Comparison of ENCODE assay signal across 27 cellular contexts in genomic region chr10:72687035-72687434, GRCh38. TPM values are rescaled to one million over a fixed set of nuclear protein-coding genes. Genes with fewer than 3 reads are reported as not detected.
A peak's percentile ranks its signal among the peaks of the same experiment; 100 is the strongest.
DNase-seq lines count a peak whose midpoint lies in the region; ATAC-seq, FAIRE-seq and TF ChIP-seq lines count a peak whose summit lies in the region.
"Had no signal": no experiment of that assay in that cellular context is flagged by ENCODE, and none has a peak within 500 bp of the region (broad histone marks: within the 10 kb centered on the region; RNA-seq: fewer than 3 reads in every experiment).

No MANE protein-coding gene starts in this region.

- no peak for TF ChIP-seq EP300 in H1 (IDR thresholded peaks at IDR 0.05; ENCODE audit: borderline replicate concordance in 1 of 2, low read depth in 2 of 2, low read length in 2 of 2)
- no peak for TF ChIP-seq EP300 in transverse colon (IDR thresholded peaks at IDR 0.05; ENCODE audit: low read depth)

- CTCF ChIA-PET in IMR-90 (lab: Yijun Ruan, JAX) (no interaction called here), H1 (lab: Charles Lee; ENCODE audit: partially characterized antibody) (interaction anchor here (0.7 kb wide), 1 partner anchor 58 kb away, joined by 3 read pairs; no protein-coding TSS in a partner anchor)

- 0 out of 3 replicates have a peak overlapping the region, but pooled peaks have one; percentile 5 for H2BK15ac ChIP-seq in IMR-90 (ENCODE audit: low read depth, low read length)
- H2BK15ac ChIP-seq in H1 (ENCODE audit: low read length) = no peak overlapping the region
- no peak overlapping the region for H2BK15ac ChIP-seq in mesenchymal stem cell (ENCODE audit: low read depth, poor library complexity, severe bottlenecking)

- H4K8ac ChIP-seq in IMR-90 (ENCODE audit: low read depth in 2 of 2, low read length in 2 of 2) = peak overlapping the region in 1 of 2 experiments; percentile 65; a peak in 1 of 4 replicates
- no peak overlapping the region for H4K8ac ChIP-seq in H1 (ENCODE audit: extremely low read depth, insufficient read depth, low read length)
- no peak overlapping the region for H4K8ac ChIP-seq in mesenchymal stem cell (ENCODE audit: low read length)

- H3K4ac ChIP-seq in IMR-90 (ENCODE audit: low read depth, low read length) = no peak overlapping the region
- H3K4ac ChIP-seq in H1 (replicated peaks; ENCODE audit: insufficient read length, low read depth, low read length) = no peak overlapping the region
- H3K4ac ChIP-seq in mesenchymal stem cell (ENCODE audit: low read depth in 1 of 2, low read length in 2 of 2) = no peak overlapping the region

- no peaks in the 10 kb centered on the region for H3K9me3 ChIP-seq in IMR-90 (ENCODE audit: control insufficient read depth, insufficient read depth, low read length)
- H3K9me3 ChIP-seq in H1 (ENCODE audit: insufficient read depth in 2 of 2, low read depth in 1 of 2, low read length in 1 of 2) = no peaks in the 10 kb centered on the region
- no peaks in the 10 kb centered on the region for H3K9me3 ChIP-seq in mucosa of stomach (ENCODE audit: control insufficient read depth, low read length)
- H3K9me3 ChIP-seq in transverse colon = no peaks in the 10 kb centered on the region
- no peaks in the 10 kb centered on the region for H3K9me3 ChIP-seq in mesenchymal stem cell (ENCODE audit: control insufficient read depth, low read length)
- H3K9me3 ChIP-seq: suprapubic skin had no signal

- no peak for FAIRE-seq in H1 (lab: Jason Lieb, UNC)
- FAIRE-seq: HTR-8/SVneo, islet of Langerhans, TTC549 had no signal

- no peaks in the 10 kb centered on the region; the same call in 1 of the 2 replicates for H3K9me1 ChIP-seq in IMR-90 (ENCODE audit: insufficient read depth, low read length)

- H4K91ac ChIP-seq in IMR-90 (ENCODE audit: insufficient read depth, low read depth, low read length) = peak overlapping the region; percentile 51; the same call in 1 of the 2 replicates
- no peak overlapping the region for H4K91ac ChIP-seq in H1 (replicated peaks; ENCODE audit: insufficient read length, low read length)
- no peak overlapping the region for H4K91ac ChIP-seq in mesenchymal stem cell (ENCODE audit: low read length)

- no peaks in the 10 kb centered on the region for H3K36me3 ChIP-seq in IMR-90 (ENCODE audit: control insufficient read depth, insufficient read depth, low read length)
- H3K36me3 ChIP-seq in H1 (ENCODE audit: control insufficient read depth in 2 of 4, insufficient read depth in 4 of 4, low read length in 3 of 4) = no peaks in the 10 kb centered on the region
- H3K36me3 ChIP-seq in mucosa of stomach (ENCODE audit: control insufficient read depth, insufficient read depth, low read length) = no peaks in the 10 kb centered on the region
- no peaks in the 10 kb centered on the region for H3K36me3 ChIP-seq in transverse colon
- no peaks in the 10 kb centered on the region for H3K36me3 ChIP-seq in mesenchymal stem cell (ENCODE audit: control insufficient read depth in 1 of 2, insufficient read depth in 2 of 2, low read depth in 1 of 2, low read length in 2 of 2)
- H3K36me3 ChIP-seq: suprapubic skin had no signal

- no peak overlapping the region for H3K14ac ChIP-seq in IMR-90 (replicated peaks; ENCODE audit: low read depth, low read length)
- H3K14ac ChIP-seq in H1 (ENCODE audit: insufficient read length) = no peak overlapping the region
- H3K14ac ChIP-seq in mesenchymal stem cell (ENCODE audit: low read length in 2 of 2) = no peak overlapping the region

- no peak overlapping the region for H3K9ac ChIP-seq in IMR-90 (ENCODE audit: low read depth, low read length)
- no peak overlapping the region for H3K9ac ChIP-seq in H1 (replicated peaks in 1 of 4; ENCODE audit: extremely low read depth in 1 of 4, low read depth in 3 of 4, low read length in 3 of 4)
- H3K9ac ChIP-seq in mucosa of stomach (ENCODE audit: low read length) = peak overlapping the region; percentile 61
- H3K9ac ChIP-seq in mesenchymal stem cell (ENCODE audit: low read length) = no peak overlapping the region
- H3K9ac ChIP-seq: parathyroid adenoma had no signal

- H3K4me2 ChIP-seq in IMR-90 (ENCODE audit: low read depth, low read length) = no peak overlapping the region
- H3K4me2 ChIP-seq in H1 (ENCODE audit: insufficient read depth in 1 of 2, low read depth in 2 of 2, low read length in 2 of 2) = no peak overlapping the region
- H3K4me2 ChIP-seq in mesenchymal stem cell (ENCODE audit: low read length, poor library complexity, severe bottlenecking) = no peak overlapping the region

- POLR2A ChIA-PET in IMR-90 (lab: Charles Lee; ENCODE audit: unreplicated experiment) (no interaction called here), H1 (lab: Charles Lee; ENCODE audit: partially characterized antibody) (interaction anchor here (1.4 kb wide), 1 partner anchor 13 kb away, joined by 3 read pairs; no protein-coding TSS in a partner anchor)

- no peaks in the 10 kb centered on the region for H3K23me2 ChIP-seq in H1 (ENCODE audit: low read depth, low read length)

- no peak overlapping the region for H2AK5ac ChIP-seq in IMR-90 (ENCODE audit: low read depth, low read length)
- H2AK5ac ChIP-seq in H1 (ENCODE audit: low read depth, low read length) = no peak overlapping the region
- H2AK5ac ChIP-seq in mesenchymal stem cell (ENCODE audit: low read length, severe bottlenecking) = no peak overlapping the region

- H2BK12ac ChIP-seq in H1 (ENCODE audit: low read depth, low read length) = no peak overlapping the region
- H2BK12ac ChIP-seq in mesenchymal stem cell (ENCODE audit: low read length in 2 of 2) = no peak overlapping the region

- no TSS peak for BruUV-seq in IMR-90 (replicated peaks; lab: Mats Ljungman, UMichigan)

- H2AFZ ChIP-seq in IMR-90 (replicated peaks; ENCODE audit: low read length, poor library complexity) (no peak overlapping the region), H1 (ENCODE audit: low read length) (peak overlapping the region; percentile 9; the same call in 1 of the 2 replicates), mesenchymal stem cell (ENCODE audit: low read depth, low read length) (no peak overlapping the region)

- H3K4me3 ChIP-seq in IMR-90 (ENCODE audit: insufficient read depth, low read depth, low read length) (no peak overlapping the region), H1 (ENCODE audit: extremely low read depth in 1 of 4, insufficient read depth in 2 of 4, low read depth in 3 of 4, low read length in 4 of 4) (no peak overlapping the region), mucosa of stomach (ENCODE audit: low read length) (no peak overlapping the region), transverse colon (no peak overlapping the region), mesenchymal stem cell (ENCODE audit: insufficient read depth in 1 of 2, low read depth in 1 of 2, low read length in 2 of 2) (no peak overlapping the region)
- H3K4me3 ChIP-seq: dorsolateral prefrontal cortex, suprapubic skin had no signal

- no peaks in the 10 kb centered on the region for H3K79me2 ChIP-seq in H1 (ENCODE audit: control insufficient read depth in 1 of 2, insufficient read depth in 2 of 2, low read length in 2 of 2)
- H3K79me2 ChIP-seq: parathyroid adenoma had no signal

- H3K4me1 ChIP-seq in IMR-90 (ENCODE audit: control insufficient read depth, insufficient read depth, low read length) = peaks cover 2% of the 10 kb centered on the region; the same call in 1 of the 2 replicates
- no peaks in the 10 kb centered on the region; a peak in 1 of 7 replicates for H3K4me1 ChIP-seq in H1 (replicated peaks in 1 of 4; ENCODE audit: control insufficient read depth in 3 of 4, insufficient read depth in 4 of 4, low read length in 3 of 4)
- H3K4me1 ChIP-seq in mucosa of stomach (ENCODE audit: control insufficient read depth, insufficient read depth, low read length) = peaks cover 46% of the 10 kb centered on the region
- peaks cover 0 to 31% (median 17%) of the 10 kb centered on the region in 4 donors for H3K4me1 ChIP-seq in transverse colon
- peaks cover 8% of the 10 kb centered on the region for H3K4me1 ChIP-seq in mesenchymal stem cell (ENCODE audit: control insufficient read depth, insufficient read depth, low read depth, low read length)
- H3K4me1 ChIP-seq: parathyroid adenoma, suprapubic skin had no signal

- TF ChIP-seq POLR2A in IMR-90 (IDR thresholded peaks at IDR 0.05; ENCODE audit: low read depth, low read length) (no peak), H1 (IDR thresholded peaks at IDR 0.05; ENCODE audit: control extremely low read depth in 1 of 2, low read depth in 2 of 2, low read length in 2 of 2) (no peak), transverse colon (IDR thresholded peaks at IDR 0.05) (no peak)

- H2BK120ac ChIP-seq in IMR-90 (ENCODE audit: low read depth, low read length) (peak overlapping the region; percentile 85; the same call in 1 of the 2 replicates), H1 (replicated peaks; ENCODE audit: low read depth, low read length) (no peak overlapping the region), mesenchymal stem cell (ENCODE audit: low read depth, low read length) (no peak overlapping the region)

- in situ Hi-C loops in IMR-90 (cut with MboI; ENCODE audit: low sequenced_read_pairs) = no loop called here
- in situ Hi-C loops in transverse colon (cut with MboI; ENCODE audit: low pct_ligation_motif_present in 1 of 4, low pct_unique_long_range_greater_than_20kb in 1 of 4, low sequenced_read_pairs in 3 of 4) = no loop called here
- in situ Hi-C loops in ACHN (cut with HindIII; ENCODE audit: low pct_ligation_motif_present, low pct_unique_long_range_greater_than_20kb, low sequenced_read_pairs) = no loop called here

- no peak overlapping the region for H3K56ac ChIP-seq in IMR-90 (ENCODE audit: extremely low read depth, insufficient read depth, low read length)
- no peak overlapping the region for H3K56ac ChIP-seq in H1 (replicated peaks; ENCODE audit: insufficient read length, low read depth, low read length)

- TF ChIP-seq CTCF in IMR-90 (conservative IDR thresholded peaks at IDR 0.05; ENCODE audit: low read depth, low read length) = no peak
- TF ChIP-seq CTCF in H1 (IDR thresholded peaks at IDR 0.05; ENCODE audit: control extremely low read depth in 1 of 3, insufficient read depth in 1 of 3, low read depth in 1 of 3, low read length in 3 of 3) = no peak
- TF ChIP-seq CTCF in transverse colon (IDR thresholded peaks at IDR 0.05) = no peak

- H3K23ac ChIP-seq in IMR-90 (ENCODE audit: low read depth, low read length) (no peak overlapping the region), H1 (ENCODE audit: insufficient read length) (no peak overlapping the region), mesenchymal stem cell (ENCODE audit: low read length in 2 of 2) (no peak overlapping the region)

- ATAC-seq in IMR-90 (ENCODE audit: low read depth) (no peak), HG03565 (IDR thresholded peaks at IDR 0.05; ENCODE audit: unreplicated experiment) (no peak)
- ATAC-seq: naive thymus-derived CD8-positive, alpha-beta T cell; stimulated activated effector memory CD8-positive, alpha-beta T cell treated with anti-CD3 and anti-CD28 coated beads, Interleukin-12 subunit alpha, Interleukin-12 subunit beta, amount 100 ng/mL, for 72 hours had no signal

- no CpG with 5 or more reads among the region's 6 CpGs for WGBS in IMR-90 (ENCODE audit: extremely low coverage in 2 of 2, insufficient read length in 1 of 2), 2 experiments
- 86% methylated on average over 6 of the region's 6 CpGs; no CpG with 5 or more reads in 1 of the 2 experiments for WGBS in H1 (ENCODE audit: extremely low coverage in 1 of 2, insufficient coverage in 1 of 2, insufficient read length in 1 of 2, insufficient replicate concordance in 2 of 2, low coverage in 1 of 2, low lambda C conversion rate in 2 of 2, missing lambda C conversion rate in 1 of 2), 2 experiments
- 43 to 59% methylated on average over 5 to 6 of the region's 6 CpGs for WGBS in transverse colon (ENCODE audit: low coverage in 1 of 2), 2 donors
- WGBS in mesenchymal stem cell = 98% methylated on average over 5 of the region's 6 CpGs

- H2BK5ac ChIP-seq in IMR-90 (ENCODE audit: low read depth, low read length, poor library complexity, severe bottlenecking) (no peak overlapping the region), H1 (ENCODE audit: low read depth, low read length) (no peak overlapping the region), mesenchymal stem cell (ENCODE audit: low read depth, low read length, poor library complexity, severe bottlenecking) (no peak overlapping the region)

- TF ChIP-seq RAD21 in IMR-90 (IDR thresholded peaks at IDR 0.05; ENCODE audit: low read length) (no peak), H1 (IDR thresholded peaks at IDR 0.05 in 1 of 2, conservative IDR thresholded peaks at IDR 0.05 in 1 of 2; ENCODE audit: low read depth in 2 of 2, low read length in 2 of 2) (no peak)

- dilution Hi-C loops in IMR-90 (cut with HindIII; ENCODE audit: low sequenced_read_pairs, unreplicated experiment) = no loop called here

- no peak overlapping the region for H2AK9ac ChIP-seq in IMR-90 (replicated peaks; ENCODE audit: low read depth, low read length, poor library complexity)

- H3K79me1 ChIP-seq in IMR-90 (ENCODE audit: low read depth in 1 of 2, low read length in 2 of 2) (peaks cover 0 to 2% of the 10 kb centered on the region in 2 experiments; a peak in 1 of 4 replicates), H1 (ENCODE audit: low read depth, low read length) (no peaks in the 10 kb centered on the region), mesenchymal stem cell (replicated peaks; ENCODE audit: low read length, poor library complexity, severe bottlenecking) (no peaks in the 10 kb centered on the region)

- H3K27ac ChIP-seq in IMR-90 (ENCODE audit: insufficient read depth, low read length) (no peak overlapping the region), H1 (ENCODE audit: low read depth, low read length) (no peak overlapping the region), transverse colon (peak overlapping the region; percentile 59 to 72 (median 68)), mesenchymal stem cell (ENCODE audit: low read length, poor library complexity, severe bottlenecking) (no peak overlapping the region)
- H3K27ac ChIP-seq: dorsolateral prefrontal cortex, parathyroid adenoma, suprapubic skin had no signal

- no peak overlapping the region for H3K18ac ChIP-seq in IMR-90 (ENCODE audit: low read depth, low read length)
- no peak overlapping the region for H3K18ac ChIP-seq in H1 (ENCODE audit: extremely low read depth, low read length)
- H3K18ac ChIP-seq in mesenchymal stem cell (ENCODE audit: low read depth in 1 of 2, low read length in 2 of 2) = no peak overlapping the region

- DNase-seq in IMR-90 (no peak), H1 (ENCODE audit: low read depth in 1 of 2, low spot score in 2 of 2) (no peak), transverse colon (no peak), ACHN (no peak), mesenchymal stem cell (no peak)
- DNase-seq: activated CD4-positive, alpha-beta T cell treated with anti-CD3 and anti-CD28 coated beads for 48 hours; activated naive CD4-positive, alpha-beta T cell treated with anti-CD3 and anti-CD28 coated beads, Interleukin-2, amount 50 U/mL, for 16 hours; aorta; CD4-positive, alpha-beta T cell; central memory CD4-positive, alpha-beta T cell; DMS153; dorsolateral prefrontal cortex; hippocampal formation; Kasumi-1; mammary epithelial cell; naive thymus-derived CD8-positive, alpha-beta T cell; NCI-H1694 treated with DMSO at 0.1 percent for 48 hours; SHP77; stimulated activated CD4-positive, alpha-beta T cell treated with anti-CD3 and anti-CD28 coated beads, Interleukin-1b, Interleukin-23, amount 100 ng/mL, for 48 hours had no signal

- peak overlapping the region; percentile 90 for H2BK20ac ChIP-seq in IMR-90 (ENCODE audit: low read depth, low read length)
- no peak overlapping the region for H2BK20ac ChIP-seq in H1 (ENCODE audit: low read length)

- H4K5ac ChIP-seq in IMR-90 (ENCODE audit: low read depth, low read length) (no peak overlapping the region), H1 (ENCODE audit: insufficient read length, low read depth, low read length) (no peak overlapping the region)

- intact Hi-C loops in IMR-90 (cut with micrococcal nuclease) (no loop called here), transverse colon (cut with DNase I; ENCODE audit: low total_unique reads) (no loop called here)

- H4K20me1 ChIP-seq in IMR-90 (ENCODE audit: insufficient read depth, low read length) = no peaks in the 10 kb centered on the region
- H4K20me1 ChIP-seq in H1 (replicated peaks in 1 of 2; ENCODE audit: control insufficient read depth in 1 of 2, insufficient read depth in 2 of 2, low read length in 2 of 2) = no peaks in the 10 kb centered on the region

- H3K27me3 ChIP-seq in IMR-90 (ENCODE audit: control insufficient read depth, insufficient read depth, low read length) (no peaks in the 10 kb centered on the region), H1 (replicated peaks in 1 of 4; ENCODE audit: control insufficient read depth in 3 of 4, extremely low read depth in 1 of 4, insufficient read depth in 3 of 4, low read length in 3 of 4) (no peaks in the 10 kb centered on the region), mucosa of stomach (ENCODE audit: control insufficient read depth, insufficient read depth, low read length) (no peaks in the 10 kb centered on the region), transverse colon (no peaks in the 10 kb centered on the region), mesenchymal stem cell (ENCODE audit: control insufficient read depth in 1 of 2, insufficient read depth in 1 of 2, low read length in 2 of 2) (no peaks in the 10 kb centered on the region)
- H3K27me3 ChIP-seq: dorsolateral prefrontal cortex, suprapubic skin had no signal

RNA-seq across cellular contexts. Expression of gene MCU, which starts 4.9 kb away (rescaled TPM):
- total RNA-seq in IMR-90 (2012; rRNA removed) (36.2 and 39.7 TPM in 2 replicates), transverse colon (10 to 100 TPM; 25.1 to 82.4 (median 65.1) TPM)
- polyA plus RNA-seq in IMR-90 (2012; rRNA removed) (35.1 and 36.7 TPM in 2 replicates), H1 (2011; rRNA removed) (41.9 and 62.2 TPM in 2 replicates)
- 9.6 and 11.2 TPM in 2 replicates for polyA plus RNA-seq in IMR-90 (2012; cell fraction: cytosol; rRNA removed)
- 12.1 and 61.4 TPM in 2 replicates for polyA plus RNA-seq in IMR-90 (2012; cell fraction: nucleus; rRNA removed; ENCODE audit: low replicate concordance)
- 45.9 and 51.6 TPM in 2 replicates for total RNA-seq in H1 (2021; fragmentation: NEBNext Ultra II Directional; extraction: Animal tissue kit (Norgen Biotek cat#: 25700))
- 50.9 TPM for polyA plus RNA-seq in H1 (2011; cell fraction: cytosol; rRNA removed)
- 60.5 TPM for polyA plus RNA-seq in H1 (2011; cell fraction: nucleus; rRNA removed)
- polyA plus RNA-seq in H1 (2012, experiment 1 of 2) = 30.6 to 46.8 TPM (median 35.0 TPM) in 4 replicates
- 23.7 TPM for polyA plus RNA-seq in H1 (2012, experiment 2 of 2)
- polyA plus RNA-seq in H1 (2013, experiment 1 of 2) = 34.6 TPM
- polyA plus RNA-seq in H1 (2013, experiment 2 of 2) = 35.5 TPM
- 148 and 197 TPM in 2 replicates for polyA minus RNA-seq in H1 (2011; rRNA and poly(A)+ RNA removed)
- 40.1 TPM for polyA minus RNA-seq in H1 (2011; cell fraction: cytosol; rRNA and poly(A)+ RNA removed)
- 51.1 TPM for polyA minus RNA-seq in H1 (2011; cell fraction: nucleus; rRNA and poly(A)+ RNA removed)
- polyA plus RNA-seq in mesenchymal stem cell (2013, experiment 1 of 2) = 17.3 TPM
- 17.6 TPM for polyA plus RNA-seq in mesenchymal stem cell (2013, experiment 2 of 2)

Comparison
In these comparisons a context has a peak if more than half of its experiments do, and no peak if none do; other contexts are left out.
1. H3K27ac ChIP-seq: peak in transverse colon (4 of 4); none in IMR-90 (single experiment), H1 (single experiment) and mesenchymal stem cell (single experiment).